ENCODE assay signal across 8 cellular contexts in the genomic region with DNA sequence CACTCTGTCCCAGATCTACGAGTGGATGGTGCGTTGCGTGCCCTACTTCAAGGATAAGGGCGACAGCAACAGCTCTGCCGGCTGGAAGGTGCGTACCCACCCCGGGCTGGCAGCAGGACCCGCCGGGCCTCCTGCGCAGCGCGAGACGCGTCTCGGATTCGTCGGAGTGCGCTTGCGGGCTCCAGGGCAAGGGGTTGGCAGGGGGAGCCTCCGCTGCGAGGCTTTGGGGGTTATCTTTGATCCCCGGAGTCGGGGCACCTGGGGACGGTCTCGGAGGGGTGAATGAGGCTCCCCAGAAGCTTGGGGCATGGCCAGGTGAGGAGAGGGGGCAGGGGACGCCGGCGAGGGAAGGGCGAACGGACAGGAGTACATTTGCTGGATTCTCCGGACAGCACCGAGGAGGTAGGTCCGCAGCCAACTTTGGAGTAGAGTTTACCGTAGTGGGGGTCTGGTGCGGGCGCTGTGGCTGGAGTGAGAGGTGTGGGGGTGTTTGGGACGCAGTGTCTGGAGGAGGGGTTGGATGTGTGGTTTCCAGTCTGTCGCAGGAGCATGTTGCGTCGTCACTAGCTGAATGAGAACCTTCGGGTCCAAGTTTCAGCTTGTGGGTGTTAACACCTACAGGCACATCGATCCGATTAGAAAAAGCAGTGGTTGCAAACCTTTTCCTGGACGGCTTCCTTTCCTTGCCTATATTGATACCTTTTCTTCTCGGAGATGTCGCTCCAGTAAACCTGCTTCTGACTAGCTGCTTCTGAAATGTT. TPM values are rescaled to one million over a fixed set of nuclear protein-coding genes. Genes with fewer than 3 reads are reported as not detected.
DNase-seq lines count a peak whose midpoint lies in the region; ATAC-seq and TF ChIP-seq lines count a peak whose summit lies in the region.

No MANE protein-coding gene starts in this region.

- H3K27me3 Mint-ChIP-seq in activated CD8-positive, alpha-beta T cell treated with anti-CD3 and anti-CD28 coated beads, Interleukin-2, amount 10 ng/mL, durations not matched to agents 7 days and 5 days (ENCODE audit: low read depth): peaks cover 5% of the 10 kb centered on the region

- POLR2A ChIA-PET in activated CD8-positive, alpha-beta T cell treated with anti-CD3 and anti-CD28 coated beads, Interleukin-2, amount 10 ng/mL, durations not matched to agents 7 days and 5 days (lab: Charles Lee): no interaction called here

- no peak for TF ChIP-seq CTCF in left ventricle myocardium inferior (IDR thresholded peaks at IDR 0.05; ENCODE audit: borderline replicate concordance)
- TF ChIP-seq CTCF in retinal pigment epithelial cell (conservative IDR thresholded peaks at IDR 0.05; ENCODE audit: low read depth, low read length): no peak

- no peaks in the 10 kb centered on the region for H3K27me3 ChIP-seq in left ventricle myocardium inferior (ENCODE audit: low read depth)

- ATAC-seq in Right ventricle myocardium inferior (no peak), Right ventricle myocardium superior (ENCODE audit: poor library complexity) (no peak), HG03442 (IDR thresholded peaks at IDR 0.05; ENCODE audit: unreplicated experiment) (no peak)
- no peak for ATAC-seq in activated CD8-positive, alpha-beta T cell treated with anti-CD3 and anti-CD28 coated beads, Interleukin-2, amount 10 ng/mL, durations not matched to agents 7 days and 5 days

- H3K36me3 ChIP-seq in left ventricle myocardium inferior: peaks cover 2% of the 10 kb centered on the region

- CTCF ChIA-PET in activated CD8-positive, alpha-beta T cell treated with anti-CD3 and anti-CD28 coated beads, Interleukin-2, amount 10 ng/mL, durations not matched to agents 7 days and 5 days (lab: Charles Lee): no interaction called here

- peak overlapping the region; percentile 98 for H3K27ac ChIP-seq in left ventricle myocardium inferior (replicated peaks)

- no peaks in the 10 kb centered on the region for H3K9me3 Mint-ChIP-seq in activated CD8-positive, alpha-beta T cell treated with anti-CD3 and anti-CD28 coated beads, Interleukin-2, amount 10 ng/mL, durations not matched to agents 7 days and 5 days (ENCODE audit: insufficient read depth)

- peaks cover 77% of the 10 kb centered on the region for H3K4me1 ChIP-seq in left ventricle myocardium inferior

- H3K9me3 ChIP-seq in left ventricle myocardium inferior (replicated peaks): no peaks in the 10 kb centered on the region

- peak overlapping the region; percentile 88 for H3K4me3 ChIP-seq in left ventricle myocardium inferior
- peak overlapping the region; percentile 89 for H3K4me3 ChIP-seq in retinal pigment epithelial cell (ENCODE audit: low read length)

- DNase-seq in Right ventricle myocardium inferior (ENCODE audit: missing footprints) (peak; percentile 70), Right ventricle myocardium superior (no peak), left ventricle myocardium inferior (peak; percentile 31), retinal pigment epithelial cell (ENCODE audit: low read depth) (no peak), SIG-M5 treated with dmso at 0.1 percent for 504 hours (lab: John Stamatoyannopoulos, UW; ENCODE audit: unreplicated experiment) (no peak), NCI-H510A treated with DMSO at 0.1 percent for 48 hours (lab: John Stamatoyannopoulos, UW) (no peak)
- DNase-seq in activated CD8-positive, alpha-beta T cell treated with anti-CD3 and anti-CD28 coated beads, Interleukin-2, amount 10 ng/mL, durations not matched to agents 7 days and 5 days: no peak

- H3K4me1 Mint-ChIP-seq in activated CD8-positive, alpha-beta T cell treated with anti-CD3 and anti-CD28 coated beads, Interleukin-2, amount 10 ng/mL, durations not matched to agents 7 days and 5 days (ENCODE audit: low read depth): peaks cover 54% of the 10 kb centered on the region

- peak overlapping the region; percentile 55 for H3K4me3 Mint-ChIP-seq in activated CD8-positive, alpha-beta T cell treated with anti-CD3 and anti-CD28 coated beads, Interleukin-2, amount 10 ng/mL, durations not matched to agents 7 days and 5 days

- no peak overlapping the region for H3K27ac Mint-ChIP-seq in activated CD8-positive, alpha-beta T cell treated with anti-CD3 and anti-CD28 coated beads, Interleukin-2, amount 10 ng/mL, durations not matched to agents 7 days and 5 days

- H3K36me3 Mint-ChIP-seq in activated CD8-positive, alpha-beta T cell treated with anti-CD3 and anti-CD28 coated beads, Interleukin-2, amount 10 ng/mL, durations not matched to agents 7 days and 5 days (ENCODE audit: low read depth): peaks cover 27% of the 10 kb centered on the region

- intact Hi-C loops in Right ventricle myocardium inferior (cut with DNase I) (loop anchor here (5.0 kb wide), 1 partner anchor 335 kb away; no protein-coding TSS in a partner anchor), Right ventricle myocardium superior (cut with DNase I) (loop anchor here (5.0 kb wide), 1 partner anchor 90 kb away; no protein-coding TSS in a partner anchor), left ventricle myocardium inferior (cut with micrococcal nuclease) (loop anchor here (10.0 kb wide), 1 partner anchor 93 kb away; no protein-coding TSS in a partner anchor)

RNA-seq across cellular contexts. Expression of a gene that starts 1.2 kb away (rescaled TPM):
- total RNA-seq in Right ventricle myocardium inferior (32.3 TPM), Right ventricle myocardium superior (32.4 TPM), left ventricle myocardium inferior (34.8 TPM)
- total RNA-seq in activated CD8-positive, alpha-beta T cell treated with anti-CD3 and anti-CD28 coated beads, Interleukin-2, amount 10 ng/mL, durations not matched to agents 7 days and 5 days: 10 to 100 TPM; 12.2 to 12.3 TPM

Comparison
In these comparisons a context has a peak if more than half of its experiments do, and no peak if none do; other contexts are left out.
1. DNase-seq: peak in Right ventricle myocardium inferior (single experiment) and left ventricle myocardium inferior (single experiment); none in Right ventricle myocardium superior (single experiment), activated CD8-positive, alpha-beta T cell treated with anti-CD3 and anti-CD28 coated beads, Interleukin-2, amount 10 ng/mL, durations not matched to agents 7 days and 5 days (single experiment), retinal pigment epithelial cell (single experiment), SIG-M5 treated with dmso at 0.1 percent for 504 hours (single experiment) and NCI-H510A treated with DMSO at 0.1 percent for 48 hours (single experiment).